In genomic region chr1:201704439-201704792, GRCh38 we compare ENCODE assay signal across 14 cellular contexts.
A peak's percentile ranks its signal among the peaks of the same experiment; 100 is the strongest.
DNase-seq lines count a peak whose midpoint lies in the region; TF ChIP-seq lines count a peak whose summit lies in the region.
"Had no signal": no experiment of that assay in that cellular context is flagged by ENCODE, and none has a peak within 500 bp of the region (broad histone marks: within the 10 kb centered on the region; RNA-seq: fewer than 3 reads in every experiment).

No MANE protein-coding gene starts in this region.

- no peak overlapping the region for H3K4me2 ChIP-seq in KMS-11

- H3K4me3 Mint-ChIP-seq in chondrocyte (ENCODE audit: unreplicated experiment) (no peak overlapping the region), progenitor cell of endocrine pancreas (ENCODE audit: low read depth) (no peak overlapping the region)
- H3K4me3 Mint-ChIP-seq: activated CD4-positive, alpha-beta T cell treated with anti-CD3 and anti-CD28 coated beads for 36 hours; CD8-positive, alpha-beta T cell had no signal

- intact Hi-C loops in esophagus muscularis mucosa (cut with DNase I) = loop anchor here (1.0 to 2.0 kb wide), 2 partner anchors 144 to 172 kb away; no protein-coding TSS in a partner anchor

- H3K27ac ChIP-seq in 22Rv1 (no peak overlapping the region), KMS-11 (no peak overlapping the region), esophagus muscularis mucosa (replicated peaks in 1 of 4) (no peak overlapping the region)
- H3K27ac ChIP-seq: upper lobe of right lung had no signal

- TF ChIP-seq POLR2A in esophagus muscularis mucosa (IDR thresholded peaks at IDR 0.05; ENCODE audit: low read depth) = no peak

- H3K9me3 Mint-ChIP-seq in chondrocyte (ENCODE audit: low read depth) (peaks cover 4% of the 10 kb centered on the region), progenitor cell of endocrine pancreas (ENCODE audit: low read depth) (no peaks in the 10 kb centered on the region)
- H3K9me3 Mint-ChIP-seq: activated T-helper 2 cell treated with anti-CD3 and anti-CD28 coated beads, Interferon-gamma antibody, Interleukin-2, Interleukin-4, amounts not matched to agents 10 μg/mL and 5 μg/mL and 100 μg/mL, durations not matched to agents 14 hours and 24 hours and 36 hours had no signal

- H3K4me3 ChIP-seq in KMS-11 (IDR thresholded peaks at IDR 0.05; ENCODE audit: insufficient read depth, low read depth, low read length) (no peak overlapping the region), esophagus muscularis mucosa (no peak overlapping the region)
- H3K4me3 ChIP-seq: breast epithelium, upper lobe of right lung had no signal

- H3K79me2 ChIP-seq in KMS-11 (ENCODE audit: insufficient read depth, low read depth) = no peaks in the 10 kb centered on the region

- H3K4me1 Mint-ChIP-seq in chondrocyte (ENCODE audit: low read depth) (peaks cover 52% of the 10 kb centered on the region), progenitor cell of endocrine pancreas (ENCODE audit: low read depth) (peaks cover 4% of the 10 kb centered on the region)
- H3K4me1 Mint-ChIP-seq: activated CD4-positive, alpha-beta T cell treated with anti-CD3 and anti-CD28 coated beads for 36 hours had no signal

- H3K36me3 ChIP-seq in KMS-11 (ENCODE audit: insufficient read depth) (no peaks in the 10 kb centered on the region), esophagus muscularis mucosa (no peaks in the 10 kb centered on the region)
- H3K36me3 ChIP-seq: breast epithelium, upper lobe of right lung had no signal

- TF ChIP-seq EP300 in esophagus muscularis mucosa (IDR thresholded peaks at IDR 0.05) = no peak

- H3K27me3 ChIP-seq in KMS-11 (ENCODE audit: insufficient read depth, low read depth) (no peaks in the 10 kb centered on the region), esophagus muscularis mucosa (no peaks in the 10 kb centered on the region)
- H3K27me3 ChIP-seq: breast epithelium, upper lobe of right lung had no signal

- H4K20me1 ChIP-seq in KMS-11 (ENCODE audit: insufficient read depth) = no peaks in the 10 kb centered on the region

- H3K27me3 Mint-ChIP-seq in chondrocyte (ENCODE audit: low read depth) = no peaks in the 10 kb centered on the region
- H3K27me3 Mint-ChIP-seq in progenitor cell of endocrine pancreas = no peaks in the 10 kb centered on the region
- H3K27me3 Mint-ChIP-seq: activated CD4-positive, alpha-beta T cell treated with anti-CD3 and anti-CD28 coated beads for 36 hours had no signal

- DNase-seq in chondrocyte (ENCODE audit: low spot score) (no peak), progenitor cell of endocrine pancreas (ENCODE audit: low spot score, unreplicated experiment) (no peak), retina (no peak), NCI-H510A (lab: John Stamatoyannopoulos, UW) (no peak), DMS153 treated with DMSO at 0.1 percent for 48 hours (lab: John Stamatoyannopoulos, UW; ENCODE audit: unreplicated experiment) (no peak), esophagus muscularis mucosa (ENCODE audit: extremely low spot score) (no peak)
- DNase-seq: DMS79 had no signal

- WGBS in esophagus muscularis mucosa = 58% methylated on average over 2 of the region's 2 CpGs

- H3K27ac Mint-ChIP-seq in chondrocyte (ENCODE audit: unreplicated experiment) = peak overlapping the region; percentile 27
- H3K27ac Mint-ChIP-seq in progenitor cell of endocrine pancreas = no peak overlapping the region
- H3K27ac Mint-ChIP-seq: activated CD4-positive, alpha-beta T cell treated with anti-CD3 and anti-CD28 coated beads for 36 hours; activated T-helper 2 cell treated with anti-CD3 and anti-CD28 coated beads, Interferon-gamma antibody, Interleukin-2, Interleukin-4, amounts not matched to agents 10 μg/mL and 5 μg/mL and 100 μg/mL, durations not matched to agents 14 hours and 24 hours and 36 hours; CD8-positive, alpha-beta T cell had no signal

- no peaks in the 10 kb centered on the region for H3K9me3 ChIP-seq in esophagus muscularis mucosa
- H3K9me3 ChIP-seq: breast epithelium, upper lobe of right lung had no signal

- no peaks in the 10 kb centered on the region for H3K36me3 Mint-ChIP-seq in chondrocyte (ENCODE audit: low read depth)
- H3K36me3 Mint-ChIP-seq in progenitor cell of endocrine pancreas (ENCODE audit: insufficient read depth) = no peaks in the 10 kb centered on the region
- H3K36me3 Mint-ChIP-seq: CD8-positive, alpha-beta T cell had no signal

- TF ChIP-seq CTCF in 22Rv1 (IDR thresholded peaks at IDR 0.05) (peak; percentile 48), KMS-11 (conservative IDR thresholded peaks at IDR 0.05; ENCODE audit: low read depth, low read length) (peak; percentile 48), chondrocyte (IDR thresholded peaks at IDR 0.05) (no peak), progenitor cell of endocrine pancreas (IDR thresholded peaks at IDR 0.05; ENCODE audit: unreplicated experiment) (peak; percentile 3), esophagus muscularis mucosa (IDR thresholded peaks at IDR 0.05) (peak in 1 of 3 experiments; percentile 6)

- H3K9ac ChIP-seq in KMS-11 = no peak overlapping the region

- peak overlapping the region; percentile 55; the same call in 1 of the 2 replicates for H2AFZ ChIP-seq in KMS-11 (ENCODE audit: low read depth)

- peaks cover 20% of the 10 kb centered on the region for H3K4me1 ChIP-seq in KMS-11 (ENCODE audit: low read depth, poor library complexity, severe bottlenecking)
- peaks cover 32 to 45% (median 41%) of the 10 kb centered on the region in 4 donors for H3K4me1 ChIP-seq in esophagus muscularis mucosa
- H3K4me1 ChIP-seq: breast epithelium had no signal
